In the genomic region with DNA sequence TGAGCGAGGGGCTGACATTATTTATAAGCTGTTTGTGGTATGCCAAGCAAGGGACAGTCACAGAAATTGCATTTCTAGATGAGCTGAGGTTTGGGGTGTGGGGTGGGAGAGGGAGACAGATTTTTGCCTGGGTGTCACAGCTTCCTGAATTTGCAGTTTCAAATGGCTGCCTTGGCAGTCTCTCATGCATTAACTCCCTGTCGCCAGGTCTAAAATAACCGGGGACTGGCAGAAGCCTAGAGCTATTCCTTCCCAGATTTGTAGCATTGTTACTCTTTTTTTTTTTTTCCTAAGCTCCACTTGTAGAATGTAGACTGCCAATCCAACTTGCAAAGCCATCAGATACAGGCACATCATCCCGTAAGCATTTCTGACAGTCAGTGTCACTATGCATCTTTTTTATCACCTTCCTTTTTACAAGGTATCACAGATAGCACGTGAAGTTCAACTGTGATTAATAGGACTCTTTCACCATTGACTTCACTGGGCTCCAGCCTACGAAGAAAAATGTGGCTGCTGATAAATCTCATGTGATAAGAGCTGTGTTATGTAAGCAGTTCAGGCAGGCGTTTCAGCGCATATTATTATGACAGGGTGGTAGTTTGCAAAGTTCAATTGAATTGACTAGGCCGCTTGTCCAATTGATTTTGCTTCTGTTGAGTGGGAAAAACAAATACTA, we compare ENCODE assay signal across 14 cellular contexts.
"Had no signal": no experiment of that assay in that cellular context is flagged by ENCODE, and none has a peak within 500 bp of the region (broad histone marks: within the 10 kb centered on the region; RNA-seq: fewer than 3 reads in every experiment).

No MANE protein-coding gene starts in this region.

- DNase-seq: activated CD4-positive, alpha-beta memory T cell treated with anti-CD3 and anti-CD28 coated beads, Interleukin-2, amount 10 ng/mL, durations not matched to agents 7 days and 5 days; activated CD8-positive, alpha-beta memory T cell treated with anti-CD3 and anti-CD28 coated beads, Interleukin-2, amount 50 U/mL, for 4 hours; activated naive CD8-positive, alpha-beta T cell treated with anti-CD3 and anti-CD28 coated beads, Interleukin-2, amount 10 ng/mL, durations not matched to agents 7 days and 5 days; central memory CD4-positive, alpha-beta T cell; effector CD8-positive, alpha-beta T cell; gastrocnemius medialis; ovary; stomach; T-helper 1 cell; thyroid gland had no signal

- ATAC-seq: gastrocnemius medialis had no signal

- H3K27me3 ChIP-seq: gastrocnemius medialis, ovary, stomach, thyroid gland, vagina had no signal

- H3K4me1 ChIP-seq: stomach, thyroid gland, vagina had no signal

- H3K36me3 ChIP-seq: gastrocnemius medialis, ovary, stomach, thyroid gland, vagina had no signal

- H3K9me3 ChIP-seq: gastrocnemius medialis, thyroid gland, vagina had no signal

- H3K4me3 ChIP-seq: coronary artery, gastrocnemius medialis, ovary, skin epidermis, stomach, thyroid gland, vagina had no signal

- H3K27ac ChIP-seq: coronary artery, gastrocnemius medialis, ovary, skin epidermis, stomach, thyroid gland, vagina, VCaP had no signal
